ENCODE assay signal across 8 cellular contexts in genomic region chr17:64262125-64262421, GRCh38. TPM values are rescaled to one million over a fixed set of nuclear protein-coding genes. Genes with fewer than 3 reads are reported as not detected.
DNase-seq lines count a peak whose midpoint lies in the region; TF ChIP-seq lines count a peak whose summit lies in the region.

No MANE protein-coding gene starts in this region.

- H3K23ac ChIP-seq in H9 (ENCODE audit: insufficient read length, low read depth, low read length) = no peak overlapping the region

- H2BK12ac ChIP-seq in H9 (ENCODE audit: insufficient read length, low read depth, low read length) = no peak overlapping the region

- H3K27ac ChIP-seq in H9 (ENCODE audit: insufficient read length, low read depth, low read length) (no peak overlapping the region), SU-DHL-6 (ENCODE audit: low read depth, low read length) (no peak overlapping the region)

- no peak overlapping the region for H4K8ac ChIP-seq in H9 (replicated peaks; ENCODE audit: insufficient read length, low read depth, low read length)

- peak overlapping the region; percentile 92 for H3K4me3 ChIP-seq in SU-DHL-6 (ENCODE audit: insufficient read depth, low read length, poor library complexity, severe bottlenecking)
- peak overlapping the region; percentile 79 for H3K4me3 ChIP-seq in skeletal muscle cell (ENCODE audit: low read depth, low read length)

- H3K36me3 Mint-ChIP-seq in H9 (ENCODE audit: insufficient read depth in 1 of 3, low read depth in 3 of 3) = no peaks in the 10 kb centered on the region; a peak in 1 of 7 replicates

- no peak overlapping the region for H2AFZ ChIP-seq in H9 (ENCODE audit: low read length)
- H2AFZ ChIP-seq in SU-DHL-6 (ENCODE audit: low read depth, low read length, severe bottlenecking) = peak overlapping the region; percentile 85

- no peak overlapping the region for H3K14ac ChIP-seq in H9 (ENCODE audit: insufficient read depth, low read length)

- H2BK120ac ChIP-seq in H9 (ENCODE audit: low read depth, low read length, poor library complexity, severe bottlenecking) = no peak overlapping the region

- no peaks in the 10 kb centered on the region for H3K9me3 Mint-ChIP-seq in H9

- no peak overlapping the region for H3K56ac ChIP-seq in H9 (ENCODE audit: insufficient read length, low read depth, low read length)

- H3K9me3 ChIP-seq in H9 (ENCODE audit: control insufficient read depth, low read depth, low read length) (no peaks in the 10 kb centered on the region), SU-DHL-6 (ENCODE audit: insufficient read depth, low read length) (no peaks in the 10 kb centered on the region)

- no peak overlapping the region for H2AK5ac ChIP-seq in H9 (ENCODE audit: insufficient read length, low read length)

- no peaks in the 10 kb centered on the region for H3F3A ChIP-seq in SU-DHL-6 (ENCODE audit: insufficient read depth)

- no peaks in the 10 kb centered on the region for H4K20me1 ChIP-seq in H9 (ENCODE audit: control insufficient read depth, insufficient read depth, insufficient read length)
- H4K20me1 ChIP-seq in SU-DHL-6 (ENCODE audit: low read depth, low read length) = no peaks in the 10 kb centered on the region

- H3K79me1 ChIP-seq in H9 (ENCODE audit: insufficient read depth, low read depth, low read length, poor library complexity, severe bottlenecking) = no peaks in the 10 kb centered on the region

- H3K18ac ChIP-seq in H9 (ENCODE audit: insufficient read length, low read depth, low read length) = no peak overlapping the region

- H3K27me3 Mint-ChIP-seq in H9 (ENCODE audit: low read depth) = peaks cover 39% of the 10 kb centered on the region

- H3K23me2 ChIP-seq in H9 (ENCODE audit: insufficient read length, low read depth, low read length, poor library complexity, severe bottlenecking) = peaks cover 7% of the 10 kb centered on the region

- H2BK20ac ChIP-seq in H9 (ENCODE audit: low read depth, low read length, poor library complexity, severe bottlenecking) = no peak overlapping the region

- H2BK5ac ChIP-seq in H9 (ENCODE audit: insufficient read length, low read length) = no peak overlapping the region

- H3K4ac ChIP-seq in H9 (ENCODE audit: low read depth, low read length) = no peak overlapping the region

- H3K9ac ChIP-seq in H9 (ENCODE audit: extremely low read depth, insufficient read length, low read length) (no peak overlapping the region), SU-DHL-6 (ENCODE audit: low read length) (peak overlapping the region; percentile 82)

- H3T11ph ChIP-seq in H9 (ENCODE audit: low read length) = no peak overlapping the region

- peak overlapping the region; percentile 83 to 92 for H3K4me3 Mint-ChIP-seq in H9

- no peak overlapping the region for H2BK15ac ChIP-seq in H9 (ENCODE audit: low read depth, low read length)

- H3K79me2 ChIP-seq in H9 (ENCODE audit: insufficient read depth, low read length) = peaks cover 2% of the 10 kb centered on the region; the same call in 1 of the 2 replicates
- 0 out of 2 replicates have a peak, but pooled peaks cover 4% of the 10 kb centered on the region for H3K79me2 ChIP-seq in SU-DHL-6 (ENCODE audit: insufficient read depth, low read length)

- no peak overlapping the region for H4K91ac ChIP-seq in H9 (ENCODE audit: insufficient read length, low read depth, low read length)

- H3K4me1 ChIP-seq in H9 (ENCODE audit: insufficient read depth, low read length) = no peaks in the 10 kb centered on the region

- H3K9me2 ChIP-seq in SU-DHL-6 (replicated peaks; ENCODE audit: insufficient read depth, low read length) = no peaks in the 10 kb centered on the region

- no peak overlapping the region for H4K5ac ChIP-seq in H9 (ENCODE audit: insufficient read length, low read depth, low read length)

- H3K27me3 ChIP-seq in H9 (ENCODE audit: insufficient read depth, low read length) (no peaks in the 10 kb centered on the region; the same call in 1 of the 2 replicates), SU-DHL-6 (ENCODE audit: low read length) (no peaks in the 10 kb centered on the region)

- no peak overlapping the region for H3K27ac Mint-ChIP-seq in H9

- no peaks in the 10 kb centered on the region for H3K36me3 ChIP-seq in SU-DHL-6 (ENCODE audit: low read length)

- H3K4me1 Mint-ChIP-seq in H9 = peaks cover 17 to 23% of the 10 kb centered on the region in 2 experiments

- no CpG with 5 or more reads among the region's 9 CpGs for WGBS in H9 (ENCODE audit: extremely low coverage, insufficient read length, low lambda C conversion rate)

- DNase-seq in H9 (no peak), glomerular visceral epithelial cell (ENCODE audit: extremely low spot score) (peak; percentile 9), skeletal muscle cell (ENCODE audit: low read depth) (no peak), cortex of kidney (lab: John Stamatoyannopoulos, UW) (no peak), DMS 273 (lab: John Stamatoyannopoulos, UW; ENCODE audit: unreplicated experiment) (no peak), EL (no peak)
- DNase-seq in activated CD8-positive, alpha-beta memory T cell treated with anti-CD3 and anti-CD28 coated beads for 24 hours = no peak

- no peak for TF ChIP-seq CTCF in H9 (conservative IDR thresholded peaks at IDR 0.05)
- no peak for TF ChIP-seq CTCF in SU-DHL-6 (IDR thresholded peaks at IDR 0.05; ENCODE audit: insufficient read depth, low read length, poor library complexity, severe bottlenecking)

- peak overlapping the region; percentile 54 for H3K4me2 ChIP-seq in H9 (ENCODE audit: insufficient read depth, insufficient read length, low read length)
- peak overlapping the region; percentile 86 for H3K4me2 ChIP-seq in SU-DHL-6 (ENCODE audit: low read depth, low read length, poor library complexity, severe bottlenecking)

RNA-seq across cellular contexts. Expression of gene TEX2, which starts 1.0 kb away (rescaled TPM):
- 12.2 and 12.4 TPM in 2 replicates for total RNA-seq in H9 (2021)
